ENCODE assay signal across 7 cellular contexts in genomic region chr2:208373460-208374089, GRCh38. TPM values are rescaled to one million over a fixed set of nuclear protein-coding genes. Genes with fewer than 3 reads are reported as not detected.
DNase-seq lines count a peak whose midpoint lies in the region; ATAC-seq lines count a peak whose summit lies in the region.

No MANE protein-coding gene starts in this region.

- DNase-seq in DMS 273 treated with DMSO at 0.1 percent for 48 hours (lab: John Stamatoyannopoulos, UW) (peak; percentile 31), Karpas-422 (peak; percentile 78), RPMI7951 (ENCODE audit: low read depth) (peak; percentile 57), myocyte (ENCODE audit: low read depth) (peak; percentile 67)
- peak in 1 of 3 experiments; percentile 9 for DNase-seq in effector memory CD8-positive, alpha-beta T cell

- H3K4me1 Mint-ChIP-seq in effector memory CD8-positive, alpha-beta T cell (ENCODE audit: low read depth in 2 of 2) = no peaks in the 10 kb centered on the region
- no peaks in the 10 kb centered on the region for H3K4me1 Mint-ChIP-seq in activated T-helper 17 cell treated with anti-CD3 and anti-CD28 coated beads, Interleukin-2, amount 50 U/mL, for 72 hours

- H3K79me2 ChIP-seq in Karpas-422 (ENCODE audit: low read length) = no peaks in the 10 kb centered on the region

- H3K4me3 ChIP-seq in Karpas-422 (ENCODE audit: low read length) = no peak overlapping the region

- H2AFZ ChIP-seq in Karpas-422 (ENCODE audit: low read length) = no peak overlapping the region

- H3K36me3 ChIP-seq in Karpas-422 (ENCODE audit: insufficient read depth, low read length) = no peaks in the 10 kb centered on the region

- ATAC-seq in GM19351 (IDR thresholded peaks at IDR 0.05; ENCODE audit: unreplicated experiment) = peak; percentile 45
- peak; percentile 40 for ATAC-seq in effector memory CD8-positive, alpha-beta T cell (replicated peaks)
- ATAC-seq in activated T-helper 17 cell treated with anti-CD3 and anti-CD28 coated beads, Interleukin-2, amount 50 U/mL, for 72 hours (replicated peaks) = no peak

- H3K9me2 ChIP-seq in Karpas-422 (replicated peaks; ENCODE audit: insufficient read depth, low read length) = no peaks in the 10 kb centered on the region

- no peaks in the 10 kb centered on the region for H3K4me1 ChIP-seq in Karpas-422 (ENCODE audit: low read length)

- H3K36me3 Mint-ChIP-seq in effector memory CD8-positive, alpha-beta T cell (ENCODE audit: insufficient read depth) = no peaks in the 10 kb centered on the region
- no peaks in the 10 kb centered on the region for H3K36me3 Mint-ChIP-seq in activated T-helper 17 cell treated with anti-CD3 and anti-CD28 coated beads, Interleukin-2, amount 50 U/mL, for 72 hours (ENCODE audit: low read depth)

- no peaks in the 10 kb centered on the region for H3K27me3 ChIP-seq in Karpas-422 (ENCODE audit: low read length)

- no peak overlapping the region for H3K27ac Mint-ChIP-seq in effector memory CD8-positive, alpha-beta T cell
- H3K27ac Mint-ChIP-seq in activated T-helper 17 cell treated with anti-CD3 and anti-CD28 coated beads, Interleukin-2, amount 50 U/mL, for 72 hours = no peak overlapping the region

- H3K4me3 Mint-ChIP-seq in effector memory CD8-positive, alpha-beta T cell = no peak overlapping the region
- H3K4me3 Mint-ChIP-seq in activated T-helper 17 cell treated with anti-CD3 and anti-CD28 coated beads, Interleukin-2, amount 50 U/mL, for 72 hours = no peak overlapping the region

- no peak overlapping the region for H3K4me2 ChIP-seq in Karpas-422 (ENCODE audit: low read depth, low read length, poor library complexity, severe bottlenecking)

- no peaks in the 10 kb centered on the region for H4K20me1 ChIP-seq in Karpas-422 (ENCODE audit: insufficient read depth, low read depth, low read length)

- H3K27ac ChIP-seq in Karpas-422 (ENCODE audit: low read length) = no peak overlapping the region

- H3K9ac ChIP-seq in Karpas-422 (ENCODE audit: low read length) = no peak overlapping the region

- H3K9me3 Mint-ChIP-seq in effector memory CD8-positive, alpha-beta T cell = no peaks in the 10 kb centered on the region
- H3K9me3 Mint-ChIP-seq in activated T-helper 17 cell treated with anti-CD3 and anti-CD28 coated beads, Interleukin-2, amount 50 U/mL, for 72 hours = no peaks in the 10 kb centered on the region

- H3K27me3 Mint-ChIP-seq in effector memory CD8-positive, alpha-beta T cell = peaks cover 10 to 24% of the 10 kb centered on the region in 2 donors
- peaks cover 6% of the 10 kb centered on the region for H3K27me3 Mint-ChIP-seq in activated T-helper 17 cell treated with anti-CD3 and anti-CD28 coated beads, Interleukin-2, amount 50 U/mL, for 72 hours

- H3K9me3 ChIP-seq in Karpas-422 (ENCODE audit: low read length) = no peaks in the 10 kb centered on the region

RNA-seq across cellular contexts. Expression of gene PTH2R, which starts 33.0 kb away (rescaled TPM):
- total RNA-seq in Karpas-422 (2014; rRNA removed; shearing (Covaris generic); ENCODE audit: low replicate concordance) = 0.22 TPM in 1 of 2 replicates, not detected in the other
- not detected in 2 replicates for total RNA-seq in RPMI7951 (2014; rRNA removed; shearing (Covaris generic))
- total RNA-seq in myocyte = not detected in 2 replicates
- not detected for polyA plus RNA-seq in myocyte (2012)
- under 1 TPM in 1 of 2 donors, not detected in 1; 0.29 TPM for total RNA-seq in activated T-helper 17 cell treated with anti-CD3 and anti-CD28 coated beads, Interleukin-2, amount 50 U/mL, for 72 hours
